In genomic region chr5:95090774-95091173, GRCh38 we compare ENCODE assay signal across 11 cellular contexts.
"Had no signal": no experiment of that assay in that cellular context is flagged by ENCODE, and none has a peak within 500 bp of the region (broad histone marks: within the 10 kb centered on the region; RNA-seq: fewer than 3 reads in every experiment).

No MANE protein-coding gene starts in this region.

- H3K4me3 ChIP-seq: GM23248, GM23338, HAP-1 had no signal

- H3K4me3 Mint-ChIP-seq: GM23338, H9, HFFc6 had no signal

- H3K36me3 ChIP-seq: HAP-1 had no signal

- ATAC-seq: GM23338, HCT116 had no signal

- DNase-seq: GM23248, GOT3, H7, H9, HCEC 1CT, HFFc6 had no signal

- H3K4me2 ChIP-seq: GM23338 had no signal

- H3K9me3 Mint-ChIP-seq: HFFc6 had no signal

- H3K4me1 ChIP-seq: HAP-1 had no signal

- H3K9ac ChIP-seq: GM23248 had no signal

- H2AFZ ChIP-seq: GM23248, GM23338 had no signal

- H3K9me3 ChIP-seq: HAP-1 had no signal

- H3K27ac Mint-ChIP-seq: GM23338, HFFc6 had no signal

- H3K27ac ChIP-seq: GM23248 had no signal

- FAIRE-seq: H1, H54 had no signal
